Comparison of ENCODE assay signal across 1 cellular context in the genomic region with DNA sequence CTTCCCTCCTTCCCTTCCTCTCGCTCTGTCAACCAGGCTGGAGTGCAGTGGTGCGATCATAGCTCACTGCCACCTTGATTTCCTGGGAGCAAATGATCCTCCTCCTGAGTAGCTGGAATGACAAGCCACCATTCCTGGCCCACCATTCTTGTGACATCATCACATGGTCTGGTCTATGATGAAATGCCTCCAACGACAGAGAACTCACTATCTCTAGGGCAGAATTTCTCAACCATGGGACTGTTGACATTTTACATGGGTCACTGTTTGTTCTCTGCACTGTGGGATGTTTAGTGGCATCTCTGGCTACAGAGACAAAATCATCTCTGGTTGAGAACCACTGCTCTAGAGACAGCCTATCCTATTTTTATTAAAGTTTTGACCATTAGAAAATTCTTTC.
TF ChIP-seq lines count a peak whose summit lies in the region.

No MANE protein-coding gene starts in this region.

TF ChIP-seq in K562, 482 proteins besides CTCF, POLR2A, EP300 and RAD21:
- no peak for TF ChIP-seq CGGBP1 (CRISPR knock-in tag; IDR thresholded peaks at IDR 0.05)
- peak; percentile 23 to 40; a peak in 1 of 4 replicates for TF ChIP-seq TRIM24 (IDR thresholded peaks at IDR 0.05)
- TF ChIP-seq ZNF584 (CRISPR knock-in tag; IDR thresholded peaks at IDR 0.05; ENCODE audit: low read depth): no peak
- peak; percentile 83 for TF ChIP-seq CEBPB (tag; IDR thresholded peaks at IDR 0.05)
- TF ChIP-seq, protein P1, sequence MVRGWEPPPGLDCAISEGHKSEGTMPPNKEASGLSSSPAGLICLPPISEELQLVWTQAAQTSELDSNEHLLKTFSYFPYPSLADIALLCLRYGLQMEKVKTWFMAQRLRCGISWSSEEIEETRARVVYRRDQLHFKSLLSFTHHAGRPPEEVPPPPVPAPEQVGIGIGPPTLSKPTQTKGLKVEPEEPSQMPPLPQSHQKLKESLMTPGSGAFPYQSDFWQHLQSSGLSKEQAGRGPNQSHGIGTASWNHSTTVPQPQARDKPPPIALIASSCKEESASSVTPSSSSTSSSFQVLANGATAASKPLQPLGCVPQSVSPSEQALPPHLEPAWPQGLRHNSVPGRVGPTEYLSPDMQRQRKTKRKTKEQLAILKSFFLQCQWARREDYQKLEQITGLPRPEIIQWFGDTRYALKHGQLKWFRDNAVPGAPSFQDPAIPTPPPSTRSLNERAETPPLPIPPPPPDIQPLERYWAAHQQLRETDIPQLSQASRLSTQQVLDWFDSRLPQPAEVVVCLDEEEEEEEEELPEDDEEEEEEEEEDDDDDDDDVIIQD (CRISPR knock-in tag; IDR thresholded peaks at IDR 0.05): no peak
- TF ChIP-seq HMBOX1 (IDR thresholded peaks at IDR 0.05): peak; percentile 39; the same call in 1 of the 2 replicates
- no peak for TF ChIP-seq ZNF253 (CRISPR knock-in tag; conservative IDR thresholded peaks at IDR 0.05)
- peak; percentile 4; the same call in 1 of the 2 replicates for TF ChIP-seq JUND (IDR thresholded peaks at IDR 0.05; ENCODE audit: borderline replicate concordance, low read depth, low read length)
- no peak for TF ChIP-seq JUND (tag; IDR thresholded peaks at IDR 0.05; ENCODE audit: borderline replicate concordance, low read depth, low read length)
- TF ChIP-seq MTA1 (IDR thresholded peaks at IDR 0.05; ENCODE audit: borderline replicate concordance): no peak
- TF ChIP-seq PTBP1 (IDR thresholded peaks at IDR 0.05; ENCODE audit: low read depth, low read length): no peak
- TF ChIP-seq CEBPG (CRISPR knock-in tag; IDR thresholded peaks at IDR 0.05): no peak
- peak; percentile 47 to 66; a peak in 1 of 4 replicates for TF ChIP-seq CEBPG (tag; conservative IDR thresholded peaks at IDR 0.05 in 1 of 2, IDR thresholded peaks at IDR 0.05 in 1 of 2)
- no peak for TF ChIP-seq DLX4 (CRISPR knock-in tag; IDR thresholded peaks at IDR 0.05)
- 0 out of 2 replicates have a peak, but pooled peaks have one; percentile 33 for TF ChIP-seq CREM (IDR thresholded peaks at IDR 0.05; ENCODE audit: low read depth)
- no peak for TF ChIP-seq TBP (optimal IDR thresholded peaks at IDR 0.05; ENCODE audit: low read depth, low read length)
- no peak for TF ChIP-seq SIRT6 (IDR thresholded peaks at IDR 0.05; ENCODE audit: low read depth, low read length)
- peak; percentile 67 for TF ChIP-seq ATF3 (IDR thresholded peaks at IDR 0.05)
- TF ChIP-seq ATF3 (CRISPR knock-in tag; conservative IDR thresholded peaks at IDR 0.05): no peak
- TF ChIP-seq, protein P2, sequence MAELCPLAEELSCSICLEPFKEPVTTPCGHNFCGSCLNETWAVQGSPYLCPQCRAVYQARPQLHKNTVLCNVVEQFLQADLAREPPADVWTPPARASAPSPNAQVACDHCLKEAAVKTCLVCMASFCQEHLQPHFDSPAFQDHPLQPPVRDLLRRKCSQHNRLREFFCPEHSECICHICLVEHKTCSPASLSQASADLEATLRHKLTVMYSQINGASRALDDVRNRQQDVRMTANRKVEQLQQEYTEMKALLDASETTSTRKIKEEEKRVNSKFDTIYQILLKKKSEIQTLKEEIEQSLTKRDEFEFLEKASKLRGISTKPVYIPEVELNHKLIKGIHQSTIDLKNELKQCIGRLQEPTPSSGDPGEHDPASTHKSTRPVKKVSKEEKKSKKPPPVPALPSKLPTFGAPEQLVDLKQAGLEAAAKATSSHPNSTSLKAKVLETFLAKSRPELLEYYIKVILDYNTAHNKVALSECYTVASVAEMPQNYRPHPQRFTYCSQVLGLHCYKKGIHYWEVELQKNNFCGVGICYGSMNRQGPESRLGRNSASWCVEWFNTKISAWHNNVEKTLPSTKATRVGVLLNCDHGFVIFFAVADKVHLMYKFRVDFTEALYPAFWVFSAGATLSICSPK (IDR thresholded peaks at IDR 0.05; ENCODE audit: borderline replicate concordance): no peak
- TF ChIP-seq RERE (CRISPR knock-in tag; IDR thresholded peaks at IDR 0.05; ENCODE audit: borderline replicate concordance): no peak
- no peak for TF ChIP-seq NCOA2 (IDR thresholded peaks at IDR 0.05; ENCODE audit: partially characterized antibody in 2 of 2)
- 0 out of 2 replicates have a peak, but pooled peaks have one; percentile 25 for TF ChIP-seq ATF7 (IDR thresholded peaks at IDR 0.05)
- TF ChIP-seq SP2 (IDR thresholded peaks at IDR 0.05; ENCODE audit: extremely low read depth, low read depth, low read length, poor library complexity, severe bottlenecking): no peak
- no peak for TF ChIP-seq NR2C2 (CRISPR knock-in tag; IDR thresholded peaks at IDR 0.05)
- no peak for TF ChIP-seq NR2C2 (tag; IDR thresholded peaks at IDR 0.05)
- no peak for TF ChIP-seq MCM3 (IDR thresholded peaks at IDR 0.05)
TF ChIP-seq in K562: peak in this region for 8.
